Comparison of ENCODE assay signal across 7 cellular contexts in the genomic region with DNA sequence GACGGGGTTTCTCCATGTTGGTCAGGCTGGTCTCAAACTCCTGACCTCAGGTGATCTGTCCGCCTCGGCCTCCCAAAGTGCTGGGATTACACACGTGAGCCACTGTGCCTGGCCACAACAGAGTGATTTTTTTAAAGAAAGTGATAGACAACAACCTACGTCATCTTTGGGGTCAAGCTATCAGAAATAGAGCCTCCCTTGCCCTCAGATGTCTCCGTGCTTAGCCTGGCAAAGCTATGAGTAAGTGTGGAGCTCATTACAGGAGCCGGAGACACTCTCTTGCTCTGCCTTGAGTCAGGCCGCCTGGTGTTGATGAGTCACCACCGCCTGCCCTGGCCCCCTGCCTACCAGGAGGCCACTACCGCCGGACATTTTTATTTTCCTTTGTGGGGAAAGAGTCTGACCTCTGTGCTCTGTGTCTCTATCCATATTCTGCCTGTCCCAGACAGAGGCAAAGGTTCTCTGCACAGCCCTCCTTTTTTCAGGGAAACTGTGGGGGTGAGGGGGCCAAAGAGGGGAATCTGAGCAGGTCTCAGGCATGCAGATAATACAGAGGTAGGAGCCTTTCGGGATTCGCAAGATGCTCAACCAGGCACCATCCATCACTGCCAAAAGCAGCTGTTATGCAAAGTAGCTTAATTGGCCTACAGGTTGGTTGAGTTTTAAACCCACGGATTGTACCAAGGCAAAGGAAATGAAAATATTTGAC.
DNase-seq lines count a peak whose midpoint lies in the region; ATAC-seq, FAIRE-seq and TF ChIP-seq lines count a peak whose summit lies in the region.

No MANE protein-coding gene starts in this region.

- ATAC-seq in sciatic nerve, result peak; percentile 89

- H3K36me3 ChIP-seq in cardiac muscle cell, result no peaks in the 10 kb centered on the region

- DNase-seq in HTR-8/SVneo (ENCODE audit: insufficient read length, low spot score) (peak; percentile 94), UCSD-AML1 (lab: John Stamatoyannopoulos, UW; ENCODE audit: unreplicated experiment) (peak; percentile 33), cardiac muscle cell (ENCODE audit: low read depth in 1 of 2, low spot score in 1 of 2) (peak; percentile 34 to 95), sciatic nerve (ENCODE audit: low spot score) (peak; percentile 81), DMS153 treated with DMSO at 0.1 percent for 48 hours (lab: John Stamatoyannopoulos, UW; ENCODE audit: unreplicated experiment) (no peak), globus pallidus (ENCODE audit: low spot score) (no peak)
- no peak for DNase-seq in activated CD8-positive, alpha-beta memory T cell treated with anti-CD3 and anti-CD28 coated beads, Interleukin-2, amount 50 U/mL, for 48 hours

- H3K27ac ChIP-seq in cardiac muscle cell, result peak overlapping the region; percentile 8

- H3K27me3 ChIP-seq in cardiac muscle cell, result no peaks in the 10 kb centered on the region

- peaks cover 20% of the 10 kb centered on the region for H3K4me1 ChIP-seq in cardiac muscle cell (ENCODE audit: low read depth)

- FAIRE-seq in HTR-8/SVneo (lab: Jason Lieb, UNC), result no peak

- intact Hi-C loops in sciatic nerve (cut with DNase I), result no loop called here

- TF ChIP-seq CTCF in cardiac muscle cell (IDR thresholded peaks at IDR 0.05; ENCODE audit: low read depth, low read length), result no peak

- H3K4me3 ChIP-seq in cardiac muscle cell, result no peak overlapping the region

- H3K9me3 ChIP-seq in cardiac muscle cell (ENCODE audit: low read depth), result no peaks in the 10 kb centered on the region

Comparison
In these comparisons a context has a peak if more than half of its experiments do, and no peak if none do; other contexts are left out.
1. DNase-seq: peak in HTR-8/SVneo (single experiment), UCSD-AML1 (single experiment), cardiac muscle cell (2 of 2) and sciatic nerve (single experiment); none in DMS153 treated with DMSO at 0.1 percent for 48 hours (single experiment), activated CD8-positive, alpha-beta memory T cell treated with anti-CD3 and anti-CD28 coated beads, Interleukin-2, amount 50 U/mL, for 48 hours (single experiment) and globus pallidus (single experiment).